ENCODE assay signal across 26 cellular contexts in genomic region chr9:136378171-136379002, GRCh38.
"Had no signal": no experiment of that assay in that cellular context is flagged by ENCODE, and none has a peak within 500 bp of the region (broad histone marks: within the 10 kb centered on the region; RNA-seq: fewer than 3 reads in every experiment).

No MANE protein-coding gene starts in this region.

- FAIRE-seq: astrocyte, islet of Langerhans had no signal

- H3K4me1 ChIP-seq: colonic mucosa, gastroesophageal sphincter had no signal

- H3K27ac Mint-ChIP-seq: activated naive CD8-positive, alpha-beta T cell treated with anti-CD3 and anti-CD28 coated beads for 36 hours; endodermal cell; mesothelial cell of epicardium; progenitor cell of endocrine pancreas; type B pancreatic cell had no signal

- H3K9me3 ChIP-seq: colonic mucosa, gastroesophageal sphincter, thoracic aorta, vagina had no signal

- DNase-seq: activated CD4-positive, alpha-beta T cell treated with anti-CD3 and anti-CD28 coated beads for 4 hours; activated CD4-positive, alpha-beta T cell treated with anti-CD3 and anti-CD28 coated beads, Interleukin-2, amount 50 U/mL, for 48 hours; activated CD4-positive, CD25-positive, alpha-beta regulatory T cell; activated CD8-positive, alpha-beta memory T cell treated with anti-CD3 and anti-CD28 coated beads, Interleukin-2, amount 50 U/mL, for 48 hours; activated naive CD4-positive, alpha-beta T cell treated with Interleukin-2 at 50 U/mL for 16 hours; activated naive CD8-positive, alpha-beta T cell treated with anti-CD3 and anti-CD28 coated beads for 36 hours; activated T-cell treated with anti-CD3 and anti-CD28 coated beads, Interleukin-2, amount 50 U/mL, for 4 hours; colonic mucosa; endodermal cell; head of caudate nucleus; mammary epithelial cell; naive thymus-derived CD8-positive, alpha-beta T cell; retina; stimulated activated CD4-positive, alpha-beta T cell treated with anti-CD3 and anti-CD28 coated beads, Interleukin-4, amount 100 ng/mL, for 24 hours; stimulated activated naive CD4-positive, alpha-beta T cell treated with Interleukin-2 at 50 U/mL for 16 hours; T1000 had no signal

- ATAC-seq: activated T-cell treated with anti-CD3 and anti-CD28 coated beads, Interleukin-2, amount 50 U/mL, for 4 hours; gastroesophageal sphincter; naive thymus-derived CD8-positive, alpha-beta T cell had no signal

- H3K36me3 Mint-ChIP-seq: mesothelial cell of epicardium, type B pancreatic cell had no signal

- H3K4me3 ChIP-seq: colonic mucosa, gastroesophageal sphincter, thoracic aorta, vagina had no signal

- H3K27me3 Mint-ChIP-seq: activated naive CD8-positive, alpha-beta T cell treated with anti-CD3 and anti-CD28 coated beads for 36 hours; central memory CD8-positive, alpha-beta T cell; naive thymus-derived CD8-positive, alpha-beta T cell; progenitor cell of endocrine pancreas; type B pancreatic cell had no signal

- H3K4me1 Mint-ChIP-seq: activated naive CD8-positive, alpha-beta T cell treated with anti-CD3 and anti-CD28 coated beads for 36 hours; central memory CD8-positive, alpha-beta T cell; endodermal cell; naive thymus-derived CD8-positive, alpha-beta T cell had no signal

- H3K27ac ChIP-seq: colonic mucosa, epithelial cell of prostate, gastroesophageal sphincter, thoracic aorta, vagina had no signal

- H3K4me3 Mint-ChIP-seq: activated naive CD8-positive, alpha-beta T cell treated with anti-CD3 and anti-CD28 coated beads for 36 hours; activated T-cell treated with anti-CD3 and anti-CD28 coated beads, Interleukin-2, amount 50 U/mL, for 4 hours; central memory CD8-positive, alpha-beta T cell; endodermal cell; mesothelial cell of epicardium; naive thymus-derived CD8-positive, alpha-beta T cell; type B pancreatic cell had no signal

- H3K36me3 ChIP-seq: colonic mucosa had no signal

- H3K9me3 Mint-ChIP-seq: activated naive CD8-positive, alpha-beta T cell treated with anti-CD3 and anti-CD28 coated beads for 36 hours; activated T-cell treated with anti-CD3 and anti-CD28 coated beads, Interleukin-2, amount 50 U/mL, for 4 hours; central memory CD8-positive, alpha-beta T cell; endodermal cell; mesothelial cell of epicardium; naive thymus-derived CD8-positive, alpha-beta T cell; type B pancreatic cell had no signal

- H3K27me3 ChIP-seq: colonic mucosa, gastroesophageal sphincter, vagina had no signal
